8 cellular contexts compared by ENCODE assay signal in genomic region chr20:38842017-38842416, GRCh38. TPM values are rescaled to one million over a fixed set of nuclear protein-coding genes. Genes with fewer than 3 reads are reported as not detected.
DNase-seq lines count a peak whose midpoint lies in the region; ATAC-seq and TF ChIP-seq lines count a peak whose summit lies in the region.

No MANE protein-coding gene starts in this region.

- H4K20me1 ChIP-seq in GM23338 (replicated peaks; ENCODE audit: insufficient read depth) (peaks cover 7% of the 10 kb centered on the region; the same call in 1 of the 2 replicates), osteoblast (ENCODE audit: insufficient read depth, low read length) (no peaks in the 10 kb centered on the region)

- peaks cover 10% of the 10 kb centered on the region for H3K4me1 ChIP-seq in GM23338 (ENCODE audit: insufficient read depth)
- H3K4me1 ChIP-seq in osteoblast (ENCODE audit: insufficient read depth, low read length), result no peaks in the 10 kb centered on the region

- H3K9me3 ChIP-seq in KOPT-K1 (ENCODE audit: insufficient read depth, low read length, poor library complexity, severe bottlenecking) (no peaks in the 10 kb centered on the region), osteoblast (ENCODE audit: low read depth, low read length) (no peaks in the 10 kb centered on the region)

- H3K27me3 ChIP-seq in GM23338 (ENCODE audit: insufficient read depth) (no peaks in the 10 kb centered on the region), osteoblast (ENCODE audit: insufficient read depth, low read length) (peaks cover 17% of the 10 kb centered on the region)

- H3K4me1 Mint-ChIP-seq in GM23338 (peaks cover 24% of the 10 kb centered on the region), memory B cell (peaks cover 50% of the 10 kb centered on the region)

- H2AFZ ChIP-seq in GM23338, result no peak overlapping the region
- H2AFZ ChIP-seq in osteoblast (ENCODE audit: low read length), result no peak overlapping the region

- H3K9me3 Mint-ChIP-seq in GM23338 (no peaks in the 10 kb centered on the region), memory B cell (no peaks in the 10 kb centered on the region)

- H3K27me3 Mint-ChIP-seq in GM23338 (ENCODE audit: insufficient read depth, low read depth, poor library complexity), result no peaks in the 10 kb centered on the region
- H3K27me3 Mint-ChIP-seq in memory B cell, result no peaks in the 10 kb centered on the region

- DNase-seq in GM23338 (ENCODE audit: low spot score) (no peak), memory B cell (ENCODE audit: low spot score in 2 of 2) (no peak), iPS-NIHi11 (ENCODE audit: low spot score) (no peak), HK-2 (ENCODE audit: unreplicated experiment) (no peak), osteoblast (ENCODE audit: insufficient read length, low spot score, missing footprints) (no peak)
- DNase-seq in central memory CD4-positive, alpha-beta T cell, result no peak

- no peaks in the 10 kb centered on the region for H3F3A ChIP-seq in GM23338 (replicated peaks; ENCODE audit: low read depth)

- H3K4me3 ChIP-seq in GM23338 (no peak overlapping the region), osteoblast (ENCODE audit: insufficient read depth, low read length) (no peak overlapping the region)

- H3K36me3 ChIP-seq in GM23338 (ENCODE audit: insufficient read depth) (no peaks in the 10 kb centered on the region), KOPT-K1 (ENCODE audit: insufficient read depth, low read length) (no peaks in the 10 kb centered on the region), osteoblast (ENCODE audit: insufficient read depth, low read length) (no peaks in the 10 kb centered on the region)

- ATAC-seq in GM18868 (IDR thresholded peaks at IDR 0.05; ENCODE audit: unreplicated experiment) (peak; percentile 19), GM23338 (no peak), memory B cell (ENCODE audit: low read depth) (peak; percentile 17)

- H3K27ac Mint-ChIP-seq in GM23338, result peak overlapping the region; percentile 60; the same call in 1 of the 2 replicates
- H3K27ac Mint-ChIP-seq in memory B cell, result peak overlapping the region; percentile 93

- peak overlapping the region; percentile 28; the same call in 1 of the 2 replicates for H3K27ac ChIP-seq in GM23338 (ENCODE audit: low read depth)
- H3K27ac ChIP-seq in KOPT-K1 (ENCODE audit: low read depth, low read length, poor library complexity, severe bottlenecking), result peak overlapping the region; percentile 38
- no peak overlapping the region for H3K27ac ChIP-seq in osteoblast (ENCODE audit: low read depth, low read length)

- H3K79me2 ChIP-seq in GM23338 (replicated peaks; ENCODE audit: insufficient read depth), result no peaks in the 10 kb centered on the region
- H3K79me2 ChIP-seq in osteoblast (ENCODE audit: insufficient read depth, low read length), result no peaks in the 10 kb centered on the region

- H3K4me3 Mint-ChIP-seq in GM23338 (no peak overlapping the region), memory B cell (peak overlapping the region; percentile 41)

- TF ChIP-seq CTCF in GM23338 (conservative IDR thresholded peaks at IDR 0.05; ENCODE audit: low read depth in 2 of 2) (no peak), osteoblast (IDR thresholded peaks at IDR 0.05; ENCODE audit: extremely low read depth, low read depth, low read length) (no peak)

- no peaks in the 10 kb centered on the region for H3K9me2 ChIP-seq in GM23338 (ENCODE audit: insufficient read depth)

- H3K4me2 ChIP-seq in GM23338 (peak overlapping the region; percentile 39; the same call in 1 of the 2 replicates), osteoblast (ENCODE audit: insufficient read depth, low read length) (no peak overlapping the region)

- H3K36me3 Mint-ChIP-seq in GM23338 (ENCODE audit: low read depth) (no peaks in the 10 kb centered on the region), memory B cell (peaks cover 29% of the 10 kb centered on the region)

TF ChIP-seq in GM23338, 12 proteins besides CTCF, POLR2A, EP300 and RAD21 (continues in another document):
- TF ChIP-seq ZNF462 (CRISPR knock-in tag; IDR thresholded peaks at IDR 0.05) (no peak), ZNF331 (CRISPR knock-in tag; IDR thresholded peaks at IDR 0.05; ENCODE audit: low read depth) (no peak), REST (IDR thresholded peaks at IDR 0.05; ENCODE audit: unreplicated experiment) (no peak), EZH2 (IDR thresholded peaks at IDR 0.05; ENCODE audit: low read depth, unreplicated experiment) (no peak), JUNB (IDR thresholded peaks at IDR 0.05; ENCODE audit: unreplicated experiment) (no peak)

RNA-seq across cellular contexts. Expression of gene PPP1R16B, which starts 36.5 kb away (rescaled TPM):
- 11.5 and 12.0 TPM in 2 replicates for total RNA-seq in GM23338 (2014; rRNA removed; shearing (Covaris generic))
- polyA plus RNA-seq in GM23338 (2016; fragmentation: Nextera tagmentation; extraction: Ambion mirVana), result 1.5 and 1.6 TPM in 2 replicates
- not detected in 2 replicates for total RNA-seq in osteoblast

Comparison
In these comparisons a context has a peak if more than half of its experiments do, and no peak if none do; other contexts are left out.
1. RNA of gene PPP1R16B, which starts 36.5 kb away (total RNA-seq): 11.5 to 12.0 TPM in GM23338; not detected in osteoblast; every median in the first group is over 10 times any median in the second.